In genomic region chr7:79622781-79623180, GRCh38 we compare ENCODE assay signal across 1 cellular context.
TF ChIP-seq lines count a peak whose summit lies in the region.

No MANE protein-coding gene starts in this region.

TF ChIP-seq in SK-N-SH, 30 proteins besides CTCF, POLR2A, EP300 and RAD21 (continued from another document):
- no peak for TF ChIP-seq EZH2phosphoT487 (IDR thresholded peaks at IDR 0.05; ENCODE audit: borderline replicate concordance, low read depth)
- TF ChIP-seq SMC3 (IDR thresholded peaks at IDR 0.05; ENCODE audit: low read depth, low read length) = no peak
- TF ChIP-seq MAX (IDR thresholded peaks at IDR 0.05; ENCODE audit: low read depth) = no peak
- TF ChIP-seq, protein P1, sequence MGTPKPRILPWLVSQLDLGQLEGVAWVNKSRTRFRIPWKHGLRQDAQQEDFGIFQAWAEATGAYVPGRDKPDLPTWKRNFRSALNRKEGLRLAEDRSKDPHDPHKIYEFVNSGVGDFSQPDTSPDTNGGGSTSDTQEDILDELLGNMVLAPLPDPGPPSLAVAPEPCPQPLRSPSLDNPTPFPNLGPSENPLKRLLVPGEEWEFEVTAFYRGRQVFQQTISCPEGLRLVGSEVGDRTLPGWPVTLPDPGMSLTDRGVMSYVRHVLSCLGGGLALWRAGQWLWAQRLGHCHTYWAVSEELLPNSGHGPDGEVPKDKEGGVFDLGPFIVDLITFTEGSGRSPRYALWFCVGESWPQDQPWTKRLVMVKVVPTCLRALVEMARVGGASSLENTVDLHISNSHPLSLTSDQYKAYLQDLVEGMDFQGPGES (IDR thresholded peaks at IDR 0.05; ENCODE audit: low read depth, low read length) = no peak
- no peak for TF ChIP-seq YY1 (IDR thresholded peaks at IDR 0.05; ENCODE audit: low read depth)
TF ChIP-seq in SK-N-SH: peak in this region for 0.
